Comparison of ENCODE assay signal across 29 cellular contexts in the genomic region with DNA sequence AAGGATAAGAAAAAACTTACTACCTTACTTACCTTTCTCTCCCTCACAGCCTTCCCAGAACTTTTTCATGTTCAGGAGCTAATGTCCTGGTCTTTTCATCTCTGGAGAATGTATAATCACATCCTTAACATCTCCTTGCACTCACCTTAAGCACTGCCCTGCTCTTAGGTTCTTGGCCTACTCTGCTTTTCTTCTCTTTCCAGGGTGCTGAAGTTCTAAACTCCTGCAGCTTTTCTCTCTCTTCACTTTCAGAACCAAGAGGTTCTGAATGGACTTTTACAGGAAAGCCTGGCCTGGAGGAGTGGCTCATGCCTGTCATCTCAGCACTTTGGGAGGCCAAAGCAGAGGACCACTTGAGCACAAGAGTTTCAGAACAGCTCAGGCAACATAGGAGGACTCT.
"Had no signal": no experiment of that assay in that cellular context is flagged by ENCODE, and none has a peak within 500 bp of the region (broad histone marks: within the 10 kb centered on the region; RNA-seq: fewer than 3 reads in every experiment).

No MANE protein-coding gene starts in this region.

- H3K36me3 Mint-ChIP-seq: naive thymus-derived CD8-positive, alpha-beta T cell; stimulated activated memory B cell treated with anti-CD40 and anti-IgM and Interleukin-4, amounts not matched to agents 10 μg/mL and 1 μg/mL and 100 μg/mL, for 72 hours had no signal

- DNase-seq: hippocampal formation; kidney glomerular epithelial cell; left cardiac atrium; lower lobe of right lung; mammary epithelial cell; mesenchymal stem cell; naive thymus-derived CD8-positive, alpha-beta T cell; occipital lobe; right lobe of liver; stimulated activated CD4-positive, alpha-beta T cell treated with anti-CD3 and anti-CD28 coated beads, Interleukin-1b, Interleukin-23, amount 100 ng/mL, for 48 hours; stimulated activated CD4-positive, alpha-beta T cell treated with anti-CD3 and anti-CD28 coated beads, Interleukin-2, amount 100 ng/mL, for 48 hours; stimulated activated CD4-positive, alpha-beta T cell treated with anti-CD3 and anti-CD28 coated beads, Interleukin-4, amount 100 ng/mL, for 4 hours; stimulated activated CD8-positive, alpha-beta memory T cell treated with anti-CD3 and anti-CD28 coated beads, Interleukin-4, amount 100 ng/mL, for 48 hours; stimulated activated naive CD4-positive, alpha-beta T cell treated with Interleukin-2 at 50 U/mL for 16 hours; stimulated activated naive CD8-positive, alpha-beta T cell treated with anti-CD3 and anti-CD28 coated beads, Interleukin-15, amount 100 ng/mL, for 72 hours; testis; transverse colon; upper lobe of left lung had no signal

- H3K36me3 ChIP-seq: neutrophil, right atrium auricular region, right lobe of liver, thyroid gland, transverse colon, upper lobe of left lung, vagina had no signal

- H3K27me3 ChIP-seq: neutrophil, right atrium auricular region, right lobe of liver, testis, thyroid gland, transverse colon, upper lobe of left lung, vagina had no signal

- H3K4me1 ChIP-seq: parathyroid adenoma, right atrium auricular region, right lobe of liver, testis, thyroid gland, transverse colon had no signal

- H3K9me3 ChIP-seq: lower lobe of right lung, neutrophil, right atrium auricular region, right lobe of liver, testis, thyroid gland, transverse colon, upper lobe of left lung, vagina had no signal

- H3K27ac ChIP-seq: lower lobe of right lung, neutrophil, parathyroid adenoma, right atrium auricular region, right lobe of liver, testis, thyroid gland, transverse colon, upper lobe of left lung, vagina had no signal

- ATAC-seq: left cardiac atrium; left lobe of liver; lower lobe of right lung; naive thymus-derived CD8-positive, alpha-beta T cell; right lobe of liver; stimulated activated memory B cell treated with anti-CD40 and anti-IgM and Interleukin-4, amounts not matched to agents 10 μg/mL and 1 μg/mL and 100 μg/mL, for 72 hours; stimulated activated naive CD8-positive, alpha-beta T cell treated with anti-CD3 and anti-CD28 coated beads, Interleukin-15, amount 100 ng/mL, for 72 hours had no signal

- H3K27ac Mint-ChIP-seq: naive thymus-derived CD8-positive, alpha-beta T cell; nephron; progenitor cell of endocrine pancreas; stimulated activated memory B cell treated with anti-CD40 and anti-IgM and Interleukin-4, amounts not matched to agents 10 μg/mL and 1 μg/mL and 100 μg/mL, for 72 hours had no signal

- H3K4me1 Mint-ChIP-seq: naive thymus-derived CD8-positive, alpha-beta T cell; stimulated activated memory B cell treated with anti-CD40 and anti-IgM and Interleukin-4, amounts not matched to agents 10 μg/mL and 1 μg/mL and 100 μg/mL, for 72 hours; stimulated activated naive CD8-positive, alpha-beta T cell treated with anti-CD3 and anti-CD28 coated beads, Interleukin-15, amount 100 ng/mL, for 72 hours had no signal

- H3K4me3 ChIP-seq: lower lobe of right lung, right atrium auricular region, right lobe of liver, smooth muscle cell, testis, thyroid gland, transverse colon, upper lobe of left lung, vagina had no signal

- H3K4me3 Mint-ChIP-seq: naive thymus-derived CD8-positive, alpha-beta T cell; nephron; neural crest cell; stimulated activated memory B cell treated with anti-CD40 and anti-IgM and Interleukin-4, amounts not matched to agents 10 μg/mL and 1 μg/mL and 100 μg/mL, for 72 hours; stimulated activated naive CD8-positive, alpha-beta T cell treated with anti-CD3 and anti-CD28 coated beads, Interleukin-15, amount 100 ng/mL, for 72 hours had no signal

- H3K9me3 Mint-ChIP-seq: naive thymus-derived CD8-positive, alpha-beta T cell; nephron; neural crest cell; stimulated activated memory B cell treated with anti-CD40 and anti-IgM and Interleukin-4, amounts not matched to agents 10 μg/mL and 1 μg/mL and 100 μg/mL, for 72 hours; stimulated activated naive CD8-positive, alpha-beta T cell treated with anti-CD3 and anti-CD28 coated beads, Interleukin-15, amount 100 ng/mL, for 72 hours had no signal

- H3K27me3 Mint-ChIP-seq: progenitor cell of endocrine pancreas; stimulated activated memory B cell treated with anti-CD40 and anti-IgM and Interleukin-4, amounts not matched to agents 10 μg/mL and 1 μg/mL and 100 μg/mL, for 72 hours; stimulated activated naive CD8-positive, alpha-beta T cell treated with anti-CD3 and anti-CD28 coated beads, Interleukin-15, amount 100 ng/mL, for 72 hours had no signal
